Comparison of ENCODE assay signal across 8 cellular contexts in genomic region chr17:2439997-2440396, GRCh38. TPM values are rescaled to one million over a fixed set of nuclear protein-coding genes. Genes with fewer than 3 reads are reported as not detected.
A peak's percentile ranks its signal among the peaks of the same experiment; 100 is the strongest.
DNase-seq lines count a peak whose midpoint lies in the region; ATAC-seq, FAIRE-seq and TF ChIP-seq lines count a peak whose summit lies in the region.
"Not testable (repeated sequence)": the region's sequence is repeated elsewhere in the genome, so short reads cannot be mapped to it uniquely, and the experiment has no call there.

No MANE protein-coding gene starts in this region.

- not testable (repeated sequence) for H3K18ac ChIP-seq in mesenchymal stem cell (ENCODE audit: low read depth in 1 of 2, low read length in 2 of 2)

- POLR2A ChIA-PET in activated CD4-positive, alpha-beta T cell treated with anti-CD3 and anti-CD28 coated beads for 36 hours (lab: Charles Lee): not testable (repeated sequence)

- not testable (repeated sequence) for H3K14ac ChIP-seq in mesenchymal stem cell (ENCODE audit: low read length in 2 of 2)

- H2BK5ac ChIP-seq in mesenchymal stem cell (ENCODE audit: low read depth, low read length, poor library complexity, severe bottlenecking): not testable (repeated sequence)

- FAIRE-seq in bronchial epithelial cell (lab: Jason Lieb, UNC): not testable (repeated sequence)

- not testable (repeated sequence) for H3K9me3 ChIP-seq in mesenchymal stem cell (ENCODE audit: control insufficient read depth, low read length)

- H3K79me1 ChIP-seq in mesenchymal stem cell (replicated peaks; ENCODE audit: low read length, poor library complexity, severe bottlenecking): peaks cover 15% of the 10 kb centered on the region

- not testable (repeated sequence) for H3K4me3 ChIP-seq in NB4 (ENCODE audit: low read depth, low read length); bronchial epithelial cell (ENCODE audit: low read depth, low read length); fibroblast of pulmonary artery (replicated peaks; ENCODE audit: low read depth, low read length); mesenchymal stem cell (ENCODE audit: insufficient read depth in 1 of 2, low read depth in 1 of 2, low read length in 2 of 2)

- H2BK15ac ChIP-seq in mesenchymal stem cell (ENCODE audit: low read depth, poor library complexity, severe bottlenecking): not testable (repeated sequence)

- peaks cover 36% of the 10 kb centered on the region for H3K4me1 Mint-ChIP-seq in CD14-positive monocyte
- not testable (repeated sequence) for H3K4me1 Mint-ChIP-seq in HFFc6 (ENCODE audit: low read depth); activated CD4-positive, alpha-beta T cell treated with anti-CD3 and anti-CD28 coated beads for 36 hours; stimulated activated effector memory CD8-positive, alpha-beta T cell treated with anti-CD3 and anti-CD28 coated beads, Interleukin-12 subunit alpha, Interleukin-12 subunit beta, amount 100 ng/mL, for 72 hours

- peak; percentile 53 for ATAC-seq in activated CD4-positive, alpha-beta T cell treated with anti-CD3 and anti-CD28 coated beads for 36 hours
- ATAC-seq in stimulated activated effector memory CD8-positive, alpha-beta T cell treated with anti-CD3 and anti-CD28 coated beads, Interleukin-12 subunit alpha, Interleukin-12 subunit beta, amount 100 ng/mL, for 72 hours: peak; percentile 40

- H4K8ac ChIP-seq in mesenchymal stem cell (ENCODE audit: low read length): not testable (repeated sequence)

- H2AK5ac ChIP-seq in mesenchymal stem cell (ENCODE audit: low read length, severe bottlenecking): not testable (repeated sequence)

- peak overlapping the region; percentile 49 for H3K9ac ChIP-seq in mesenchymal stem cell (ENCODE audit: low read length)

- intact Hi-C loops in CD14-positive monocyte (cut with micrococcal nuclease); activated CD4-positive, alpha-beta T cell treated with anti-CD3 and anti-CD28 coated beads for 36 hours (cut with DNase I, micrococcal nuclease): not testable (repeated sequence)

- not testable (repeated sequence) for H3K27me3 Mint-ChIP-seq in CD14-positive monocyte (ENCODE audit: low read depth in 3 of 3); HFFc6 (ENCODE audit: insufficient read depth); activated CD4-positive, alpha-beta T cell treated with anti-CD3 and anti-CD28 coated beads for 36 hours

- H3K4me1 ChIP-seq in mesenchymal stem cell (ENCODE audit: control insufficient read depth, insufficient read depth, low read depth, low read length): not testable (repeated sequence)

- H2BK120ac ChIP-seq in mesenchymal stem cell (ENCODE audit: low read depth, low read length): not testable (repeated sequence)

- H2AFZ ChIP-seq in mesenchymal stem cell (ENCODE audit: low read depth, low read length): not testable (repeated sequence)

- H3K9me3 Mint-ChIP-seq in CD14-positive monocyte; HFFc6; activated CD4-positive, alpha-beta T cell treated with anti-CD3 and anti-CD28 coated beads for 36 hours (ENCODE audit: low read depth); stimulated activated effector memory CD8-positive, alpha-beta T cell treated with anti-CD3 and anti-CD28 coated beads, Interleukin-12 subunit alpha, Interleukin-12 subunit beta, amount 100 ng/mL, for 72 hours: not testable (repeated sequence)

- H3K4me2 ChIP-seq in mesenchymal stem cell (ENCODE audit: low read length, poor library complexity, severe bottlenecking): not testable (repeated sequence)

- H3K36me3 Mint-ChIP-seq in CD14-positive monocyte: peaks cover 30 to 37% of the 10 kb centered on the region in 2 donors
- peaks cover 24% of the 10 kb centered on the region for H3K36me3 Mint-ChIP-seq in HFFc6 (ENCODE audit: low read depth)
- H3K36me3 Mint-ChIP-seq in activated CD4-positive, alpha-beta T cell treated with anti-CD3 and anti-CD28 coated beads for 36 hours (ENCODE audit: low read depth): peaks cover 43% of the 10 kb centered on the region
- peaks cover 83% of the 10 kb centered on the region for H3K36me3 Mint-ChIP-seq in stimulated activated effector memory CD8-positive, alpha-beta T cell treated with anti-CD3 and anti-CD28 coated beads, Interleukin-12 subunit alpha, Interleukin-12 subunit beta, amount 100 ng/mL, for 72 hours

- not testable (repeated sequence) for H2BK12ac ChIP-seq in mesenchymal stem cell (ENCODE audit: low read length in 2 of 2)

- not testable (repeated sequence) for TF ChIP-seq CTCF in CD14-positive monocyte (IDR thresholded peaks at IDR 0.05); HFFc6 (IDR thresholded peaks at IDR 0.05); NB4 (IDR thresholded peaks at IDR 0.05; ENCODE audit: low read depth, low read length); bronchial epithelial cell (IDR thresholded peaks at IDR 0.05; ENCODE audit: insufficient read depth, low read length, severe bottlenecking); fibroblast of pulmonary artery (IDR thresholded peaks at IDR 0.05; ENCODE audit: low read length, missing control alignments)

- H3K36me3 ChIP-seq in bronchial epithelial cell (ENCODE audit: control insufficient read depth, insufficient read depth, low read length): peaks cover 11% of the 10 kb centered on the region
- peaks cover 30 to 33% of the 10 kb centered on the region in 2 experiments for H3K36me3 ChIP-seq in mesenchymal stem cell (ENCODE audit: control insufficient read depth in 1 of 2, insufficient read depth in 2 of 2, low read depth in 1 of 2, low read length in 2 of 2)

- CTCF ChIA-PET in activated CD4-positive, alpha-beta T cell treated with anti-CD3 and anti-CD28 coated beads for 36 hours (lab: Charles Lee): interaction anchor here (0.6 kb wide), 1 partner anchor 24 kb away, joined by 3 read pairs; no protein-coding TSS in a partner anchor

- not testable (repeated sequence) for TF ChIP-seq POLR2A in NB4 (IDR thresholded peaks at IDR 0.05; ENCODE audit: extremely low read depth, insufficient read length)

- H4K91ac ChIP-seq in mesenchymal stem cell (ENCODE audit: low read length): not testable (repeated sequence)

- not testable (repeated sequence) for H3K4ac ChIP-seq in mesenchymal stem cell (ENCODE audit: low read depth in 1 of 2, low read length in 2 of 2)

- not testable (repeated sequence) for H3K27me3 ChIP-seq in bronchial epithelial cell (ENCODE audit: control insufficient read depth, insufficient read depth, low read length); mesenchymal stem cell (ENCODE audit: control insufficient read depth in 1 of 2, insufficient read depth in 1 of 2, low read length in 2 of 2)

- H3K27ac ChIP-seq in mesenchymal stem cell (ENCODE audit: low read length, poor library complexity, severe bottlenecking): not testable (repeated sequence)

- peak overlapping the region; percentile 34 to 67 for H3K4me3 Mint-ChIP-seq in CD14-positive monocyte
- not testable (repeated sequence) for H3K4me3 Mint-ChIP-seq in HFFc6; activated CD4-positive, alpha-beta T cell treated with anti-CD3 and anti-CD28 coated beads for 36 hours; stimulated activated effector memory CD8-positive, alpha-beta T cell treated with anti-CD3 and anti-CD28 coated beads, Interleukin-12 subunit alpha, Interleukin-12 subunit beta, amount 100 ng/mL, for 72 hours

- DNase-seq in CD14-positive monocyte (ENCODE audit: low spot score) (peak; percentile 81), HFFc6 (peak; percentile 21), NB4 (ENCODE audit: low read depth) (peak; percentile 64), bronchial epithelial cell (ENCODE audit: low read depth) (peak; percentile 55), fibroblast of pulmonary artery (ENCODE audit: low read depth) (peak; percentile 50), mesenchymal stem cell (peak; percentile 81)
- DNase-seq in activated CD4-positive, alpha-beta T cell treated with anti-CD3 and anti-CD28 coated beads for 36 hours; stimulated activated effector memory CD8-positive, alpha-beta T cell treated with anti-CD3 and anti-CD28 coated beads, Interleukin-12 subunit alpha, Interleukin-12 subunit beta, amount 100 ng/mL, for 72 hours (ENCODE audit: low spot score in 2 of 2): not testable (repeated sequence)

- WGBS in mesenchymal stem cell: 96% methylated on average over 5 of the region's 6 CpGs

- peak overlapping the region; percentile 95 to 99 (median 97) for H3K27ac Mint-ChIP-seq in CD14-positive monocyte
- H3K27ac Mint-ChIP-seq in HFFc6; activated CD4-positive, alpha-beta T cell treated with anti-CD3 and anti-CD28 coated beads for 36 hours; stimulated activated effector memory CD8-positive, alpha-beta T cell treated with anti-CD3 and anti-CD28 coated beads, Interleukin-12 subunit alpha, Interleukin-12 subunit beta, amount 100 ng/mL, for 72 hours: not testable (repeated sequence)

- not testable (repeated sequence) for H3K23ac ChIP-seq in mesenchymal stem cell (ENCODE audit: low read length in 2 of 2)

RNA-seq across cellular contexts. Expression of gene MNT, which starts 39.1 kb away (rescaled TPM):
- 1 to 10 TPM in 1 of 2 donors, under 1 TPM in 1; 0.28 to 1.3 TPM for polyA plus RNA-seq in CD14-positive monocyte
- total RNA-seq in HFFc6 (2021; fragmentation: NEBNext Ultra II Directional; extraction: Animal tissue kit (Norgen Biotek cat#: 25700)): 10 to 100 TPM; 19.4 to 25.4 (median 21.9) TPM
- total RNA-seq in activated CD4-positive, alpha-beta T cell treated with anti-CD3 and anti-CD28 coated beads for 36 hours: 10 to 100 TPM; 16.0 to 19.3 TPM
- 4.5 and 5.0 TPM in 2 replicates for total RNA-seq in bronchial epithelial cell
- 21.1 TPM for polyA plus RNA-seq in mesenchymal stem cell (2013, experiment 1 of 2)
- polyA plus RNA-seq in mesenchymal stem cell (2013, experiment 2 of 2): 19.7 TPM
